Comparison of ENCODE assay signal across 10 cellular contexts in the genomic region with DNA sequence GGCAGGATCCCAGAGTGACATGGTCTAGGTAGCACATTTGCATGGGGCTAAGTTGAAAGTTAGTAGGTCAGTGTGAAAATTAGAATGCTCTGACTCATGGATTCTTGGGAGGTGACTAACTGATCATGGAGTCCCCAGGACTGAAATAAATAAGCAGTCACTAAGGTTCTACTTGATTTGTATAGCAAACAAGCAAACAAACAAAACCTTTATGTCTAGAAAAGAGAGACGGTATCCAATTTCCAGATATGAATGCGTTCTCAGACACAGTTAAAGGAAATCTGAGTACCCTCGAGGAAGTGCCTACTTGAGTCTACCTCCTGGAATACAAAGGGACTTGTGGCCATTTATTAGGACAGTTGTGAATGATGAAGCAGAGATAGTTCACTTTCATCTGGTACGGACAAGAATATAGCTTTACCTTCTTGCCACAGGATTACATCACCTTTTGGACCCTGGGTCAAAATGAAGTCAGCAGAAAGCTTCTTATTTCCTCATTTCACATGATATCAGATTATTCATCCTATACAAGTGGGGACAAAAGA. TPM values are rescaled to one million over a fixed set of nuclear protein-coding genes. Genes with fewer than 3 reads are reported as not detected.
DNase-seq lines count a peak whose midpoint lies in the region; ATAC-seq and TF ChIP-seq lines count a peak whose summit lies in the region.
"Had no signal": no experiment of that assay in that cellular context is flagged by ENCODE, and none has a peak within 500 bp of the region (broad histone marks: within the 10 kb centered on the region; RNA-seq: fewer than 3 reads in every experiment).

No MANE protein-coding gene starts in this region.

- peak overlapping the region; percentile 5 for H3K27ac Mint-ChIP-seq in progenitor cell of endocrine pancreas
- H3K27ac Mint-ChIP-seq: immature natural killer cell had no signal

- no peak for ATAC-seq in HG02884 (IDR thresholded peaks at IDR 0.05; ENCODE audit: unreplicated experiment)
- no peak for ATAC-seq in HG03439 (IDR thresholded peaks at IDR 0.05; ENCODE audit: unreplicated experiment)
- no peak for ATAC-seq in HG03432 (IDR thresholded peaks at IDR 0.05; ENCODE audit: unreplicated experiment)

- H3K4me1 Mint-ChIP-seq in progenitor cell of endocrine pancreas (ENCODE audit: low read depth): peaks cover 17% of the 10 kb centered on the region
- H3K4me1 Mint-ChIP-seq: immature natural killer cell had no signal

- H3K36me3 Mint-ChIP-seq in progenitor cell of endocrine pancreas (ENCODE audit: insufficient read depth): peaks cover 4% of the 10 kb centered on the region
- H3K36me3 Mint-ChIP-seq: immature natural killer cell had no signal

- TF ChIP-seq CTCF in choroid plexus epithelial cell (conservative IDR thresholded peaks at IDR 0.05; ENCODE audit: low read depth, low read length) (no peak), progenitor cell of endocrine pancreas (IDR thresholded peaks at IDR 0.05; ENCODE audit: unreplicated experiment) (no peak)

- no peaks in the 10 kb centered on the region for H3K27me3 Mint-ChIP-seq in progenitor cell of endocrine pancreas

- no peaks in the 10 kb centered on the region for H3K9me3 Mint-ChIP-seq in progenitor cell of endocrine pancreas (ENCODE audit: low read depth)
- H3K9me3 Mint-ChIP-seq: immature natural killer cell had no signal

- DNase-seq in H4 (ENCODE audit: low spot score) (peak; percentile 65), NCI-H2196 treated with DMSO at 0.1 percent for 48 hours (lab: John Stamatoyannopoulos, UW; ENCODE audit: unreplicated experiment) (peak; percentile 87), choroid plexus epithelial cell (ENCODE audit: low read depth) (peak; percentile 84), progenitor cell of endocrine pancreas (ENCODE audit: low spot score, unreplicated experiment) (no peak), NCI-H524 (lab: John Stamatoyannopoulos, UW) (no peak)
- DNase-seq: activated CD4-positive, alpha-beta T cell treated with anti-CD3 and anti-CD28 coated beads, Interleukin-2, amount 50 U/mL, for 48 hours; immature natural killer cell had no signal

- no peak overlapping the region for H3K4me3 ChIP-seq in choroid plexus epithelial cell (ENCODE audit: low read depth, low read length)

- no peak overlapping the region for H3K4me3 Mint-ChIP-seq in progenitor cell of endocrine pancreas (ENCODE audit: low read depth)
- H3K4me3 Mint-ChIP-seq: immature natural killer cell had no signal

RNA-seq across cellular contexts. Expression of gene AGPS, which starts 54.3 kb away (rescaled TPM):
- 52.6 and 54.8 TPM in 2 replicates for total RNA-seq in H4 (2014; rRNA removed; shearing (Covaris generic))
- 65.9 and 69.2 TPM in 2 replicates for total RNA-seq in progenitor cell of endocrine pancreas

Comparison
In these comparisons a context has a peak if more than half of its experiments do, and no peak if none do; other contexts are left out.
1. DNase-seq: peak in H4 (single experiment), NCI-H2196 treated with DMSO at 0.1 percent for 48 hours (single experiment) and choroid plexus epithelial cell (single experiment); none in progenitor cell of endocrine pancreas (single experiment) and NCI-H524 (0 of 2).